ENCODE assay signal across 25 cellular contexts in genomic region chr20:42567409-42567808, GRCh38.
"Had no signal": no experiment of that assay in that cellular context is flagged by ENCODE, and none has a peak within 500 bp of the region (broad histone marks: within the 10 kb centered on the region; RNA-seq: fewer than 3 reads in every experiment).

No MANE protein-coding gene starts in this region.

- H3K9me3 ChIP-seq: esophagus squamous epithelium, mucosa of descending colon, prostate gland, upper lobe of left lung had no signal

- H3K27me3 ChIP-seq: brain microvascular endothelial cell, esophagus squamous epithelium, upper lobe of left lung had no signal

- DNase-seq: activated CD4-positive, alpha-beta T cell treated with anti-CD3 and anti-CD28 coated beads for 48 hours; activated CD4-positive, CD25-positive, alpha-beta regulatory T cell; activated CD8-positive, alpha-beta T cell treated with anti-CD3 and anti-CD28 coated beads for 36 hours; activated naive CD4-positive, alpha-beta T cell treated with Interleukin-2 at 50 U/mL for 16 hours; activated naive CD8-positive, alpha-beta T cell treated with anti-CD3 and anti-CD28 coated beads, Interleukin-2, amount 10 ng/mL, durations not matched to agents 7 days and 5 days; activated T-cell treated with anti-CD3 and anti-CD28 coated beads, Interleukin-2, amount 50 U/mL, for 24 hours; anterior cingulate cortex; brain microvascular endothelial cell; cortex of kidney; esophagus squamous epithelium; hippocampal formation; mucosa of descending colon; naive B cell; right cardiac atrium; stimulated activated CD4-positive, alpha-beta T cell treated with anti-CD3 and anti-CD28 coated beads, Interleukin-15, amount 100 ng/mL, for 24 hours; stimulated activated CD4-positive, alpha-beta T cell treated with anti-CD3 and anti-CD28 coated beads, Interleukin-2, amount 100 ng/mL, for 48 hours; stimulated activated naive CD8-positive, alpha-beta T cell treated with anti-CD3 and anti-CD28 coated beads, Interleukin-15, amount 100 ng/mL, for 72 hours; T1000 had no signal

- H3K4me3 ChIP-seq: esophagus squamous epithelium, mucosa of descending colon, prostate gland, skin epidermis, upper lobe of left lung had no signal

- ATAC-seq: activated CD8-positive, alpha-beta T cell treated with anti-CD3 and anti-CD28 coated beads for 36 hours; left lobe of liver; mucosa of descending colon; right cardiac atrium; SK-N-SH treated with all-trans-retinoic acid at 6 μM for 48 hours; stimulated activated naive CD8-positive, alpha-beta T cell treated with anti-CD3 and anti-CD28 coated beads, Interleukin-15, amount 100 ng/mL, for 72 hours had no signal

- H3K4me1 ChIP-seq: esophagus squamous epithelium, prostate gland, upper lobe of left lung had no signal

- FAIRE-seq: endometrium, islet of Langerhans had no signal

- H3K27ac ChIP-seq: brain microvascular endothelial cell, esophagus squamous epithelium, prostate gland, upper lobe of left lung had no signal

- H3K36me3 ChIP-seq: brain microvascular endothelial cell, esophagus squamous epithelium, prostate gland, upper lobe of left lung had no signal
